8 cellular contexts compared by ENCODE assay signal in the genomic region with DNA sequence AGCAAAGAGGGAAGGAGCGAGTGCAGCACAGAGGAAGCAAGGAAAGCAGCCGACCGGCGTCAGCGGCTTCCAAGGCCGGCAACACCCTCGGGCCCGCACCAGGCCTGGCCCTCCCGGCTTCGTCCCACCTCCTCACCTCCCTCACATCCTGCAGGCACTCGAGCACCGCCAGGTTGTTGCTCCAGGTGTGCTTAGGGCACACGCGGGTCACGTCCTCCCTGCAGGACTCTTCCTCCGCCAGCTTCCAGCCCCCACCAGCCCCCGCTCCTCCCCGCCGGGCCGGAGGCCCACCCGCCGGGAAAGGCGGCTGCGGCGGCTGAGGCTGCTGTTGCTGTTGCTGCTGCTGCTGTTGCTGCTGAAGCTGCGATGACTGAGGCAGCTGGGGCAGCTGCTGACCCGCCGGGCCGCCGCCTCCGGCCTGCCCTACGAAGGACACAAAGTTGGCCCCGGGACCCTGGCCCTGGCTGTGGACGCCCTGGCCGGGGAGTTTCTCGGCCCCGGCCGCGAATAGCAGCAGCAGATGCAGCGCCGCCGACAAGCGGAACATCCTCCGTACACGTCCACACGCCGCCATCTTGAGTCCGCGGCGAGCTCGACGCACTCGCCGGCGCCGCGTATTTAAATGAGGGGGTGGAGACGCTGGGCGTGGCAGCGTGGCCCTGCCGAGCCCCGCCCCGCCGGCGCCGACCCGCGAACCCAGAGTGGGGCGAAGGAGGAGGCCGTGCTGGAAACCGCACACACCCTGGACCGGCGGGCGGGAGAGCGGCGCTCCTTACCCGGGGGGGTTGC. TPM values are rescaled to one million over a fixed set of nuclear protein-coding genes. Genes with fewer than 3 reads are reported as not detected.
DNase-seq lines count a peak whose midpoint lies in the region; ATAC-seq and TF ChIP-seq lines count a peak whose summit lies in the region.

Gene GLG1, minus strand, starts transcription at position 594 of the 789 bp plus-strand sequence. Its CDS starts 20 bp downstream, at position 574.

- peak; percentile 95 for ATAC-seq in HG03439 (IDR thresholded peaks at IDR 0.05; ENCODE audit: unreplicated experiment)

- peak within 1 kb of the TSS; percentile 95 for H3K27ac Mint-ChIP-seq in dendritic cell treated with granulocyte-macrophage colony-stimulating factor and Interleukin-4, amounts not matched to agents 40 ng/mL and 50 ng/mL, for 4 days

- TF ChIP-seq CTCF in BE2C (IDR thresholded peaks at IDR 0.05; ENCODE audit: low read depth, low read length) (no peak), liver (IDR thresholded peaks at IDR 0.05; ENCODE audit: low read depth, low read length, missing input control) (no peak)

- no peaks in the 10 kb centered on the region for H3K36me3 ChIP-seq in BE2C
- no peaks in the 10 kb centered on the region for H3K36me3 ChIP-seq in liver (ENCODE audit: control insufficient read depth in 4 of 4, insufficient read depth in 3 of 4, low read depth in 1 of 4, low read length in 3 of 4)

- H3K4me3 ChIP-seq in BE2C (ENCODE audit: low read depth, low read length) (peak within 1 kb of the TSS; percentile 88), liver (ENCODE audit: low read depth in 1 of 3, low read length in 3 of 3) (peak within 1 kb of the TSS; percentile 86 to 97 (median 94))

- H3K27me3 ChIP-seq in BE2C (no peaks in the 10 kb centered on the region), liver (ENCODE audit: control insufficient read depth in 4 of 4, insufficient read depth in 4 of 4, low read length in 3 of 4) (no peaks in the 10 kb centered on the region)

- H3K4me3 Mint-ChIP-seq in dendritic cell treated with granulocyte-macrophage colony-stimulating factor and Interleukin-4, amounts not matched to agents 40 ng/mL and 50 ng/mL, for 4 days: peak within 1 kb of the TSS; percentile 100

- H3K27me3 Mint-ChIP-seq in dendritic cell treated with granulocyte-macrophage colony-stimulating factor and Interleukin-4, amounts not matched to agents 40 ng/mL and 50 ng/mL, for 4 days: peaks cover 14% of the 10 kb centered on the region

- H3K4me1 ChIP-seq in BE2C: peaks cover 2% of the 10 kb centered on the region
- H3K4me1 ChIP-seq in liver (ENCODE audit: control insufficient read depth in 4 of 4, insufficient read depth in 4 of 4, low read length in 3 of 4): peaks cover 3 to 26% (median 15%) of the 10 kb centered on the region in 4 donors

- under 1% methylated on average over 77 of the region's 77 CpGs for WGBS in liver

- H3K27ac ChIP-seq in liver (ENCODE audit: low read depth in 1 of 2, low read length in 2 of 2): peak within 1 kb of the TSS; percentile 94 to 98

- no peaks in the 10 kb centered on the region for H3K9me3 ChIP-seq in BE2C
- no peaks in the 10 kb centered on the region for H3K9me3 ChIP-seq in liver (ENCODE audit: control insufficient read depth in 4 of 4, low read length in 3 of 4)

- H3K9ac ChIP-seq in liver (ENCODE audit: low read depth in 1 of 2, low read length in 2 of 2): peak within 1 kb of the TSS; percentile 83 to 88

- DNase-seq in BE2C (peak; percentile 93), GM19238 (ENCODE audit: insufficient read length, low spot score) (peak; percentile 79), NCI-H69 (lab: John Stamatoyannopoulos, UW) (peak; percentile 93)
- peak; percentile 85 to 86 for DNase-seq in activated CD4-positive, alpha-beta T cell treated with anti-CD3 and anti-CD28 coated beads, Interleukin-2, amount 50 U/mL, for 4 hours
- peak; percentile 92 for DNase-seq in stimulated activated CD4-positive, alpha-beta T cell treated with anti-CD3 and anti-CD28 coated beads, Interleukin-4, amount 100 ng/mL, for 1 hour

- TF ChIP-seq RAD21 in liver (IDR thresholded peaks at IDR 0.05): peak; percentile 25 to 32

- H3K4me1 Mint-ChIP-seq in dendritic cell treated with granulocyte-macrophage colony-stimulating factor and Interleukin-4, amounts not matched to agents 40 ng/mL and 50 ng/mL, for 4 days (ENCODE audit: low read depth): peaks cover 35% of the 10 kb centered on the region

- no peaks in the 10 kb centered on the region for H3K9me3 Mint-ChIP-seq in dendritic cell treated with granulocyte-macrophage colony-stimulating factor and Interleukin-4, amounts not matched to agents 40 ng/mL and 50 ng/mL, for 4 days

- H3K36me3 Mint-ChIP-seq in dendritic cell treated with granulocyte-macrophage colony-stimulating factor and Interleukin-4, amounts not matched to agents 40 ng/mL and 50 ng/mL, for 4 days (ENCODE audit: low read depth): peaks cover 6% of the 10 kb centered on the region

- intact Hi-C loops in dendritic cell treated with granulocyte-macrophage colony-stimulating factor and Interleukin-4, amounts not matched to agents 40 ng/mL and 50 ng/mL, for 4 days (cut with micrococcal nuclease): loop anchor here (5.0 to 10.0 kb wide), 2 partner anchors 99 to 312 kb away; partner anchors contain the start of gene PSMD7

TF ChIP-seq in liver, 16 proteins besides CTCF, POLR2A, EP300 and RAD21:
- TF ChIP-seq JUND (IDR thresholded peaks at IDR 0.05): no peak
- peak; percentile 98 for TF ChIP-seq YY1 (IDR thresholded peaks at IDR 0.05)
- peak; percentile 25 for TF ChIP-seq SP1 (IDR thresholded peaks at IDR 0.05)
- TF ChIP-seq REST (IDR thresholded peaks at IDR 0.05): peak; percentile 49

RNA-seq across cellular contexts. Expression of gene GLG1, which starts in this region (rescaled TPM):
- 40.2 TPM for polyA plus RNA-seq in BE2C (2012; ENCODE audit: insufficient read depth, insufficient read length, low read depth)
- total RNA-seq in liver: 10 to 100 TPM; 70.7 to 71.5 TPM
- polyA plus RNA-seq in liver: 10 to 100 TPM; 22.2 to 25.1 TPM

Comparison
In these comparisons a context has a peak if more than half of its experiments do, and no peak if none do; other contexts are left out.
1. Peak in every context shown above with its lines: DNase-seq, ATAC-seq, H3K4me3 ChIP-seq and H3K27ac ChIP-seq.